In the genomic region with DNA sequence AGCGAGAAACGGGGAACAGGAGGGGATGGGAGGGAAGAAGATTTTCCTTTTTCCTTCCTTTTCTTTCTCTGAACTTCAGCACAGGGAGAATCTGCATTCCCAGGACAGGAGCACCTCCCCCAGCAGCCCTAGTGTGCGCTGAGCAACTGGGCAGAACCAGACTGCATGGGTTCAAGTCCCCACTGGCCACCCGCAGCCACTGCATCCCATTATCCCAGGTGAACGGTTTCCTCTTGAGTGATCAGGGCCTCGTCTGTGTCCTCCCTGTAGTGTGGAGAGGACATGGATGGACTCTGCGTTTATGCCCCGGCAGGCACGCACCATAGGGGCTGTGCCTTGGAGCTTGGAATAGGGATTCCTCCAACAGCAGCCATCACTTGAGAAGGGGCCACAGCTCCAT, we compare ENCODE assay signal across 22 cellular contexts. TPM values are rescaled to one million over a fixed set of nuclear protein-coding genes. Genes with fewer than 3 reads are reported as not detected.
DNase-seq lines count a peak whose midpoint lies in the region; ATAC-seq, FAIRE-seq and TF ChIP-seq lines count a peak whose summit lies in the region.
"Had no signal": no experiment of that assay in that cellular context is flagged by ENCODE, and none has a peak within 500 bp of the region (broad histone marks: within the 10 kb centered on the region; RNA-seq: fewer than 3 reads in every experiment).

No MANE protein-coding gene starts in this region.

- no peaks in the 10 kb centered on the region for H4K20me1 ChIP-seq in BLaER1
- H4K20me1 ChIP-seq in astrocyte (ENCODE audit: insufficient read depth, low read length) = no peaks in the 10 kb centered on the region
- H4K20me1 ChIP-seq in smooth muscle cell (ENCODE audit: low read depth) = no peaks in the 10 kb centered on the region

- H3K9me3 Mint-ChIP-seq in astrocyte (ENCODE audit: unreplicated experiment) = no peaks in the 10 kb centered on the region
- H3K9me3 Mint-ChIP-seq: activated T-cell treated with anti-CD3 and anti-CD28 coated beads, Interleukin-2, amount 50 U/mL, for 24 hours; central memory CD8-positive, alpha-beta T cell had no signal

- peaks cover 10% of the 10 kb centered on the region for H3K4me1 Mint-ChIP-seq in astrocyte (ENCODE audit: low read depth, unreplicated experiment)

- intact Hi-C loops in lower lobe of right lung (cut with DNase I) = no loop called here

- peak overlapping the region; percentile 21 for H2AFZ ChIP-seq in astrocyte (ENCODE audit: low read depth, low read length)
- peak overlapping the region; percentile 43 for H2AFZ ChIP-seq in smooth muscle cell (ENCODE audit: low read depth)

- H3K4me2 ChIP-seq in BLaER1 (peak overlapping the region; percentile 78), astrocyte (ENCODE audit: low read length) (peak overlapping the region; percentile 4), smooth muscle cell (peak overlapping the region; percentile 19)

- H3K27ac Mint-ChIP-seq in astrocyte (ENCODE audit: unreplicated experiment) = no peak overlapping the region
- H3K27ac Mint-ChIP-seq: activated naive CD8-positive, alpha-beta T cell; activated T-cell treated with anti-CD3 and anti-CD28 coated beads, Interleukin-2, amount 50 U/mL, for 24 hours had no signal

- H3K27me3 Mint-ChIP-seq in astrocyte (ENCODE audit: low read depth, unreplicated experiment) = peaks cover 36% of the 10 kb centered on the region

- ATAC-seq in lower lobe of right lung (no peak), HG03432 (IDR thresholded peaks at IDR 0.05; ENCODE audit: unreplicated experiment) (no peak)
- ATAC-seq: SK-N-SH treated with all-trans-retinoic acid at 6 μM for 48 hours had no signal

- H3K79me2 ChIP-seq in astrocyte (ENCODE audit: insufficient read depth, low read length) (no peaks in the 10 kb centered on the region), smooth muscle cell (ENCODE audit: low read depth) (no peaks in the 10 kb centered on the region)

- peaks cover 2% of the 10 kb centered on the region for H3K36me3 Mint-ChIP-seq in astrocyte (ENCODE audit: low read depth, unreplicated experiment)
- H3K36me3 Mint-ChIP-seq: activated naive CD8-positive, alpha-beta T cell had no signal

- 89% methylated on average over 9 of the region's 9 CpGs for WGBS in smooth muscle cell (ENCODE audit: low lambda C conversion rate)

- no peaks in the 10 kb centered on the region for H3K36me3 ChIP-seq in BLaER1
- H3K36me3 ChIP-seq in astrocyte (ENCODE audit: insufficient read depth, low read length) = no peaks in the 10 kb centered on the region
- H3K36me3 ChIP-seq in lower lobe of right lung = no peaks in the 10 kb centered on the region
- H3K36me3 ChIP-seq in smooth muscle cell (ENCODE audit: low read depth) = no peaks in the 10 kb centered on the region

- H3K4me3 ChIP-seq in BLaER1 (no peak overlapping the region), astrocyte (ENCODE audit: insufficient read depth, low read depth, low read length) (no peak overlapping the region), lower lobe of right lung (no peak overlapping the region), smooth muscle cell (no peak overlapping the region)

- DNase-seq in astrocyte (ENCODE audit: low read depth) (no peak), lower lobe of right lung (no peak), smooth muscle cell (lab: John Stamatoyannopoulos, UW; ENCODE audit: unreplicated experiment) (no peak), GM03348 (ENCODE audit: low spot score) (no peak), HUDEP-2 (lab: John Stamatoyannopoulos, UW; ENCODE audit: unreplicated experiment in 76 of 76) (no peak), NCI-H2107 treated with DMSO at 0.1 percent for 48 hours (lab: John Stamatoyannopoulos, UW; ENCODE audit: unreplicated experiment) (no peak)
- DNase-seq: ACHN; activated CD4-positive, alpha-beta T cell treated with anti-CD3 and anti-CD28 coated beads, Interleukin-2, amount 50 U/mL, for 4 hours; activated T-cell treated with anti-CD3 and anti-CD28 coated beads, Interleukin-2, amount 50 U/mL, for 24 hours; NCI-H146; stimulated activated CD4-positive, alpha-beta T cell treated with anti-CD3 and anti-CD28 coated beads, Interleukin-15, amount 100 ng/mL, for 24 hours had no signal

- H3K9ac ChIP-seq in BLaER1 (no peak overlapping the region), astrocyte (ENCODE audit: low read length) (no peak overlapping the region), smooth muscle cell (ENCODE audit: low read depth) (no peak overlapping the region)

- H3K4me3 Mint-ChIP-seq in astrocyte (ENCODE audit: unreplicated experiment) = no peak overlapping the region
- H3K4me3 Mint-ChIP-seq: activated naive CD8-positive, alpha-beta T cell; activated T-cell treated with anti-CD3 and anti-CD28 coated beads, Interleukin-2, amount 50 U/mL, for 24 hours; central memory CD8-positive, alpha-beta T cell had no signal

- no peak for FAIRE-seq in astrocyte (lab: Jason Lieb, UNC)
- FAIRE-seq: endometrium, TTC549 had no signal

- H3K27me3 ChIP-seq in BLaER1 = no peaks in the 10 kb centered on the region
- no peaks in the 10 kb centered on the region for H3K27me3 ChIP-seq in astrocyte (ENCODE audit: insufficient read depth, low read length)
- H3K27me3 ChIP-seq in lower lobe of right lung (ENCODE audit: low read depth) = peaks cover 22% of the 10 kb centered on the region
- no peaks in the 10 kb centered on the region for H3K27me3 ChIP-seq in smooth muscle cell (ENCODE audit: low read depth)

- TF ChIP-seq CTCF in astrocyte (IDR thresholded peaks at IDR 0.05; ENCODE audit: insufficient read depth, low read depth, low read length) (no peak), lower lobe of right lung (IDR thresholded peaks at IDR 0.05) (no peak), smooth muscle cell (IDR thresholded peaks at IDR 0.05; ENCODE audit: borderline replicate concordance, insufficient read depth, poor library complexity, severe bottlenecking) (no peak)

- H3K4me1 ChIP-seq in BLaER1 = peaks cover 75% of the 10 kb centered on the region
- H3K4me1 ChIP-seq in astrocyte (ENCODE audit: insufficient read depth, low read length) = peaks cover 10% of the 10 kb centered on the region
- peaks cover 21% of the 10 kb centered on the region for H3K4me1 ChIP-seq in lower lobe of right lung
- peaks cover 10% of the 10 kb centered on the region for H3K4me1 ChIP-seq in smooth muscle cell (ENCODE audit: low read depth)

- H3K27ac ChIP-seq in BLaER1 = no peak overlapping the region
- H3K27ac ChIP-seq in astrocyte (ENCODE audit: low read depth, low read length) = no peak overlapping the region
- H3K27ac ChIP-seq in lower lobe of right lung = peak overlapping the region; percentile 74
- H3K27ac ChIP-seq in smooth muscle cell (ENCODE audit: low read depth) = no peak overlapping the region

- H3K9me3 ChIP-seq in BLaER1 (no peaks in the 10 kb centered on the region), astrocyte (ENCODE audit: insufficient read depth, low read depth, low read length) (no peaks in the 10 kb centered on the region), lower lobe of right lung (no peaks in the 10 kb centered on the region), smooth muscle cell (replicated peaks; ENCODE audit: low read depth) (no peaks in the 10 kb centered on the region)

- no peaks in the 10 kb centered on the region for H3F3A ChIP-seq in smooth muscle cell (ENCODE audit: low read depth)

RNA-seq across cellular contexts. Expression of a gene that starts 53.0 kb away (rescaled TPM):
- not detected in 2 replicates for total RNA-seq in astrocyte
- not detected for total RNA-seq in lower lobe of right lung
- not detected in 2 replicates for total RNA-seq in smooth muscle cell
- polyA plus RNA-seq in smooth muscle cell = not detected in 2 replicates
- total RNA-seq: H4, NCI-H460, osteocyte, ureter had no signal

Comparison
In these comparisons a context has a peak if more than half of its experiments do, and no peak if none do; other contexts are left out.
1. H3K4me2 ChIP-seq: peak in every context shown above with its lines; median percentile 78 in BLaER1; 19 in smooth muscle cell; 4 in astrocyte.